8 cellular contexts compared by ENCODE assay signal in the genomic region with DNA sequence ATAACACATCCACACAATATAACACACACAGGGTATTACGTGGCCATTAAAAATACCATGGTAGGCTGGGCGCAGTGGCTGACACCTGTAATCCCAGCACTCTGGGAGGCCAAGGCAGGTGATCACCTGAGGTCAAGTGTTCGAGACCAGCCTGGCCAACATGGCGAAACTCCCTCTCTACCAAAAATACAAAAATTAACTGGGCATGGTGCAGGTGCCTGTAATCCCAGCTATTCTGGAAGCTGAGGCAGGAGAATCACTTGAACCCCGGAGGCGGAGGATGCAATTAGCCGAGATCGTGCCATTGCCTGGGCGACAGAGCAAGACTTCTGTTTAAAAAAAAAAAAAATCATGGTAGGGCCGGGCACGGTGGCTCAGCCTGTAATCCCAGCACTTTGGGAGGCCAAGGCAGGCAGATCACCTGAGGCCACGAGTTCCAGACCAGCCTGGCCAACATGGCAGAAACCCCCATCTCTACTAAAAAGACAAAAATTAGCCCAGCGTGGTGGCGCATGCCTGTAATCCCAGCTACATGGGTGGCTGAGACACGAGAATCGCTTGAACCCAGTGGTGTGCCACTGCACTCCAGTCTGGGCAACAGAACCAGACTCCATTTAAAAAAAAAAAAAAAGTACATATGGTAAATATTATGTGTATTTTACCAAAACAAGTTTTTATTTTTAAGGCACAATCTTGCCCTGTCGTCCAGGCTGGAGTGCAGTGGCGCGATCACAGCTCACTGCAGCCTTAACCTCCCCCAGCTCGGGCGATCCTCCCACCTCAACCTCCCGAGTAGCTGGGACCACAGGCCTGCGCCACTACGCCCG. TPM values are rescaled to one million over a fixed set of nuclear protein-coding genes. Genes with fewer than 3 reads are reported as not detected.
DNase-seq lines count a peak whose midpoint lies in the region; ATAC-seq and TF ChIP-seq lines count a peak whose summit lies in the region.

No MANE protein-coding gene starts in this region.

- peaks cover 25% of the 10 kb centered on the region for H3F3A ChIP-seq in PC-9 (ENCODE audit: insufficient read depth, low read depth)

- no peaks in the 10 kb centered on the region for H3K9me3 Mint-ChIP-seq in CD8-positive, alpha-beta T cell

- H3K4me3 Mint-ChIP-seq in CD8-positive, alpha-beta T cell, result peak overlapping the region; percentile 91

- DNase-seq in CD8-positive, alpha-beta T cell, result no peak
- no peak for DNase-seq in PC-9
- DNase-seq in epithelial cell of prostate (ENCODE audit: low read depth, low spot score), result no peak
- DNase-seq in osteoblast (ENCODE audit: insufficient read length, low spot score, missing footprints), result no peak
- no peak for DNase-seq in KBM-7
- DNase-seq in SW480 (ENCODE audit: low spot score), result no peak
- no peak for DNase-seq in NCI-H524 (lab: John Stamatoyannopoulos, UW)
- no peak for DNase-seq in central memory CD4-positive, alpha-beta T cell

- H3K4me2 ChIP-seq in PC-9, result peak overlapping the region; percentile 63
- peak overlapping the region; percentile 81 for H3K4me2 ChIP-seq in osteoblast (ENCODE audit: insufficient read depth, low read length)

- H3K27me3 Mint-ChIP-seq in CD8-positive, alpha-beta T cell (ENCODE audit: low read depth), result no peaks in the 10 kb centered on the region

- intact Hi-C loops in CD8-positive, alpha-beta T cell (cut with DNase I, micrococcal nuclease), result loop anchor here (1.0 to 10.0 kb wide), 18 partner anchors 24 to 1088 kb away; a partner anchor contains a TSS
- intact Hi-C loops in PC-9 (cut with micrococcal nuclease; ENCODE audit: unreplicated experiment), result loop anchor here (1.0 to 5.0 kb wide), 4 partner anchors 110 to 564 kb away; a partner anchor contains a TSS

- peak overlapping the region; percentile 75 for H2AFZ ChIP-seq in PC-9
- peak overlapping the region; percentile 81 for H2AFZ ChIP-seq in osteoblast (ENCODE audit: low read length)

- no peaks in the 10 kb centered on the region for H3K36me3 ChIP-seq in CD8-positive, alpha-beta T cell (ENCODE audit: insufficient read depth, low read length)
- H3K36me3 ChIP-seq in PC-9 (ENCODE audit: low read depth) (no peaks in the 10 kb centered on the region), osteoblast (ENCODE audit: insufficient read depth, low read length) (no peaks in the 10 kb centered on the region)

- H4K20me1 ChIP-seq in PC-9 (ENCODE audit: insufficient read depth) (no peaks in the 10 kb centered on the region), osteoblast (ENCODE audit: insufficient read depth, low read length) (no peaks in the 10 kb centered on the region)

- H3K4me1 ChIP-seq in CD8-positive, alpha-beta T cell (ENCODE audit: insufficient read depth, low read length), result peaks cover 9% of the 10 kb centered on the region
- H3K4me1 ChIP-seq in PC-9 (replicated peaks; ENCODE audit: insufficient read depth), result peaks cover 10% of the 10 kb centered on the region
- peaks cover 11% of the 10 kb centered on the region for H3K4me1 ChIP-seq in osteoblast (ENCODE audit: insufficient read depth, low read length)

- ATAC-seq in CD8-positive, alpha-beta T cell, result no peak

- H3K9me3 ChIP-seq in CD8-positive, alpha-beta T cell (ENCODE audit: low read length), result no peaks in the 10 kb centered on the region
- H3K9me3 ChIP-seq in PC-9 (ENCODE audit: insufficient read depth, low read depth), result no peaks in the 10 kb centered on the region
- no peaks in the 10 kb centered on the region for H3K9me3 ChIP-seq in osteoblast (ENCODE audit: low read depth, low read length)

- in situ Hi-C loops in KBM-7 (cut with MboI; ENCODE audit: low pct_unique_long_range_greater_than_20kb, low sequenced_read_pairs), result loop anchor here (25.0 kb wide), 1 partner anchor 515 kb away; a partner anchor contains a TSS

- H3K36me3 Mint-ChIP-seq in CD8-positive, alpha-beta T cell, result no peaks in the 10 kb centered on the region

- no peaks in the 10 kb centered on the region for H3K27me3 ChIP-seq in CD8-positive, alpha-beta T cell (ENCODE audit: insufficient read depth, low read length)
- H3K27me3 ChIP-seq in PC-9 (ENCODE audit: insufficient read depth, low read depth) (no peaks in the 10 kb centered on the region), osteoblast (ENCODE audit: insufficient read depth, low read length) (no peaks in the 10 kb centered on the region)

- H3K27ac ChIP-seq in CD8-positive, alpha-beta T cell (ENCODE audit: low read depth, low read length), result peak overlapping the region; percentile 39
- H3K27ac ChIP-seq in PC-9 (peak overlapping the region; percentile 59), epithelial cell of prostate (peak overlapping the region; percentile 86), osteoblast (ENCODE audit: low read depth, low read length) (peak overlapping the region; percentile 75)

- BruUV-seq in PC-9 (replicated peaks; lab: Mats Ljungman, UMichigan), result no TSS peak

- peaks cover 23% of the 10 kb centered on the region for H3K4me1 Mint-ChIP-seq in CD8-positive, alpha-beta T cell (ENCODE audit: low read depth)

- no peak for TF ChIP-seq CTCF in CD8-positive, alpha-beta T cell (IDR thresholded peaks at IDR 0.05)
- TF ChIP-seq CTCF in PC-9 (conservative IDR thresholded peaks at IDR 0.05) (no peak), osteoblast (IDR thresholded peaks at IDR 0.05; ENCODE audit: extremely low read depth, low read depth, low read length) (no peak)

- CTCF ChIA-PET in CD8-positive, alpha-beta T cell (lab: Charles Lee), result interaction anchor here (0.7 to 9.6 kb wide), 14 partner anchors 9 to 577 kb away, joined by 3 to 315 read pairs (median 4); a partner anchor contains a TSS
- CTCF ChIA-PET in PC-9 (lab: Charles Lee), result interaction anchor here (0.6 to 2.7 kb wide), 40 partner anchors 11 to 1676 kb away, joined by 3 to 53 read pairs (median 8); a partner anchor contains a TSS

- H3K9me2 ChIP-seq in PC-9 (ENCODE audit: insufficient read depth), result no peaks in the 10 kb centered on the region

- POLR2A ChIA-PET in CD8-positive, alpha-beta T cell (lab: Charles Lee), result interaction anchor here (0.7 to 6.8 kb wide), 18 partner anchors 12 to 581 kb away, joined by 3 to 94 read pairs (median 6); a partner anchor contains a TSS
- POLR2A ChIA-PET in PC-9 (lab: Charles Lee; ENCODE audit: unreplicated experiment), result interaction anchor here (0.6 to 1.3 kb wide), 35 partner anchors 24 to 1314 kb away, joined by 3 to 42 read pairs (median 10); a partner anchor contains a TSS

- peak overlapping the region; percentile 98 for H3K27ac Mint-ChIP-seq in CD8-positive, alpha-beta T cell

- no peaks in the 10 kb centered on the region for H3K79me2 ChIP-seq in PC-9 (ENCODE audit: low read depth)
- no peaks in the 10 kb centered on the region for H3K79me2 ChIP-seq in osteoblast (ENCODE audit: insufficient read depth, low read length)

- H3K4me3 ChIP-seq in CD8-positive, alpha-beta T cell (ENCODE audit: low read depth, low read length), result peak overlapping the region; percentile 93
- peak overlapping the region; percentile 52 for H3K4me3 ChIP-seq in PC-9
- peak overlapping the region; percentile 81 for H3K4me3 ChIP-seq in osteoblast (ENCODE audit: insufficient read depth, low read length)

RNA-seq across cellular contexts. Expression of a gene that starts 24.0 kb away (rescaled TPM):
- under 1 TPM; 0.43 to 0.47 TPM for total RNA-seq in CD8-positive, alpha-beta T cell
- 10.4 and 12.7 TPM in 2 replicates for total RNA-seq in PC-9 (2021)
- 0.36 and 0.59 TPM in 2 replicates for total RNA-seq in osteoblast

RNA-seq across cellular contexts. Expression of a gene that starts 37.3 kb away (rescaled TPM):
- total RNA-seq in CD8-positive, alpha-beta T cell, result 10 to 100 TPM; 53.8 to 56.5 TPM
- total RNA-seq in PC-9 (2021), result 14.5 and 20.4 TPM in 2 replicates
- total RNA-seq in osteoblast, result 6.5 and 8.5 TPM in 2 replicates

RNA-seq across cellular contexts. Expression of a gene that starts 37.5 kb away (rescaled TPM):
- 10 to 100 TPM; 53.0 to 62.5 TPM for total RNA-seq in CD8-positive, alpha-beta T cell
- total RNA-seq in PC-9 (2021) (52.4 and 53.2 TPM in 2 replicates), osteoblast (13.6 and 14.1 TPM in 2 replicates)
